1 cellular context compared by ENCODE assay signal in the genomic region with DNA sequence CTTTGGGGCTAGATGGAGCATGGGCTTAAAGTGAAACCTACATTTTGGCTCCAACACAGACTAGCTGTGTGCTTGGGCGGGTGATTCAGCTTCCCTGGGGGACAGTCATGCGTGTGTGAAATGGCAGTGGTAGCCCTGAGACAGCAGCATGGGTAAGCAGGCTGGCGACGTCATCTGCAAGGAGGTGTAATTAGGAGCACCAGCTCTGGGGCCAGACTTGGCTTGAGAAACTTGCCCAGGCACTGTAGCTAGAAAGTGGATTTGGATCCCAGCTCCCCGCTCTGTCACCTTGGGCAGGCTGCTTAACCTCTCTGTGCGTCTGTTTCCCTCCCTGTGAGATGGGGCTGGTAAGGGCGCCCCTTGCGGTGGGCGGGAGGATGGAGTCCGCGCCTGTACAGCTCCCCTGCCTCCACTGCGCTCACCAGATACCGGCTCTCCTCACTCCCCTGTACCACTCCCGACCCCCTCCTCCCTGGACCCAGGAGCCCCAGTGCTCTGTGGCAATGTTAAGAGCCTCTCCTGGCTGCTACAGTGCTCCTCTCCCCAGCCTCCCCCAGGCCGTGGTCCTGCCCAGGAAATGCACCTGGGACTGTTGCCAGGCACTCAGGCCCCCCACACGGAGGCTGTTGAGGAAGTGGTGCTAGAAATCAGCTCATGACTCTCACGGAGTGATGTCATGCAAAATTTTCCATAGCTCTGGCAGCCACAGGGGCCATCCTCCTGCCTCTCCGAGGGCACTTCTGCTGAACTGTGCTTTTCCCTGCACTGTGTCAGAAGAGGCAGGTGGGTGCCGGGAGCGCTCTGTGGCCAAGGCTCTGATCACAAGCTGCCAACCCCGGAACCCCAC.
TF ChIP-seq lines count a peak whose summit lies in the region.

No MANE protein-coding gene starts in this region.

TF ChIP-seq in HepG2, 621 proteins besides CTCF, POLR2A, EP300 and RAD21 (continued from another document):
- TF ChIP-seq, protein P1, sequence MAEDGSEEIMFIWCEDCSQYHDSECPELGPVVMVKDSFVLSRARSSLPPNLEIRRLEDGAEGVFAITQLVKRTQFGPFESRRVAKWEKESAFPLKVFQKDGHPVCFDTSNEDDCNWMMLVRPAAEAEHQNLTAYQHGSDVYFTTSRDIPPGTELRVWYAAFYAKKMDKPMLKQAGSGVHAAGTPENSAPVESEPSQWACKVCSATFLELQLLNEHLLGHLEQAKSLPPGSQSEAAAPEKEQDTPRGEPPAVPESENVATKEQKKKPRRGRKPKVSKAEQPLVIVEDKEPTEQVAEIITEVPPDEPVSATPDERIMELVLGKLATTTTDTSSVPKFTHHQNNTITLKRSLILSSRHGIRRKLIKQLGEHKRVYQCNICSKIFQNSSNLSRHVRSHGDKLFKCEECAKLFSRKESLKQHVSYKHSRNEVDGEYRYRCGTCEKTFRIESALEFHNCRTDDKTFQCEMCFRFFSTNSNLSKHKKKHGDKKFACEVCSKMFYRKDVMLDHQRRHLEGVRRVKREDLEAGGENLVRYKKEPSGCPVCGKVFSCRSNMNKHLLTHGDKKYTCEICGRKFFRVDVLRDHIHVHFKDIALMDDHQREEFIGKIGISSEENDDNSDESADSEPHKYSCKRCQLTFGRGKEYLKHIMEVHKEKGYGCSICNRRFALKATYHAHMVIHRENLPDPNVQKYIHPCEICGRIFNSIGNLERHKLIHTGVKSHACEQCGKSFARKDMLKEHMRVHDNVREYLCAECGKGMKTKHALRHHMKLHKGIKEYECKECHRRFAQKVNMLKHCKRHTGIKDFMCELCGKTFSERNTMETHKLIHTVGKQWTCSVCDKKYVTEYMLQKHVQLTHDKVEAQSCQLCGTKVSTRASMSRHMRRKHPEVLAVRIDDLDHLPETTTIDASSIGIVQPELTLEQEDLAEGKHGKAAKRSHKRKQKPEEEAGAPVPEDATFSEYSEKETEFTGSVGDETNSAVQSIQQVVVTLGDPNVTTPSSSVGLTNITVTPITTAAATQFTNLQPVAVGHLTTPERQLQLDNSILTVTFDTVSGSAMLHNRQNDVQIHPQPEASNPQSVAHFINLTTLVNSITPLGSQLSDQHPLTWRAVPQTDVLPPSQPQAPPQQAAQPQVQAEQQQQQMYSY (CRISPR knock-in tag; IDR thresholded peaks at IDR 0.05), result 0 out of 2 replicates have a peak, but pooled peaks have one; percentile 26
- TF ChIP-seq, protein P2, sequence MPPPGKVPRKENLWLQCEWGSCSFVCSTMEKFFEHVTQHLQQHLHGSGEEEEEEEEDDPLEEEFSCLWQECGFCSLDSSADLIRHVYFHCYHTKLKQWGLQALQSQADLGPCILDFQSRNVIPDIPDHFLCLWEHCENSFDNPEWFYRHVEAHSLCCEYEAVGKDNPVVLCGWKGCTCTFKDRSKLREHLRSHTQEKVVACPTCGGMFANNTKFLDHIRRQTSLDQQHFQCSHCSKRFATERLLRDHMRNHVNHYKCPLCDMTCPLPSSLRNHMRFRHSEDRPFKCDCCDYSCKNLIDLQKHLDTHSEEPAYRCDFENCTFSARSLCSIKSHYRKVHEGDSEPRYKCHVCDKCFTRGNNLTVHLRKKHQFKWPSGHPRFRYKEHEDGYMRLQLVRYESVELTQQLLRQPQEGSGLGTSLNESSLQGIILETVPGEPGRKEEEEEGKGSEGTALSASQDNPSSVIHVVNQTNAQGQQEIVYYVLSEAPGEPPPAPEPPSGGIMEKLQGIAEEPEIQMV (CRISPR knock-in tag; IDR thresholded peaks at IDR 0.05; ENCODE audit: low read depth), result no peak
- TF ChIP-seq JUND (CRISPR knock-in tag; IDR thresholded peaks at IDR 0.05), result peak; percentile 45; the same call in 1 of the 2 replicates
- no peak for TF ChIP-seq ERF (CRISPR knock-in tag; IDR thresholded peaks at IDR 0.05)
- TF ChIP-seq, protein P3, sequence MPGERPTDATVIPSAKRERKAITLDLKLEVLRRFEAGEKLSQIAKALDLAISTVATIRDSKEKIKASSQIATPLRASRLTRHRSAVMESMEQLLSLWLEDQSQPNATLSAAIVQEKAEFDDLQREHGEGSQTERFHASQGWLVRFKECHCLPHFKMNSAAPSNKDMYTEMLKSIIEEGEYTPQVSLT (CRISPR knock-in tag; IDR thresholded peaks at IDR 0.05; ENCODE audit: borderline replicate concordance, low read depth), result no peak
